2 cellular contexts compared by ENCODE assay signal in the genomic region with DNA sequence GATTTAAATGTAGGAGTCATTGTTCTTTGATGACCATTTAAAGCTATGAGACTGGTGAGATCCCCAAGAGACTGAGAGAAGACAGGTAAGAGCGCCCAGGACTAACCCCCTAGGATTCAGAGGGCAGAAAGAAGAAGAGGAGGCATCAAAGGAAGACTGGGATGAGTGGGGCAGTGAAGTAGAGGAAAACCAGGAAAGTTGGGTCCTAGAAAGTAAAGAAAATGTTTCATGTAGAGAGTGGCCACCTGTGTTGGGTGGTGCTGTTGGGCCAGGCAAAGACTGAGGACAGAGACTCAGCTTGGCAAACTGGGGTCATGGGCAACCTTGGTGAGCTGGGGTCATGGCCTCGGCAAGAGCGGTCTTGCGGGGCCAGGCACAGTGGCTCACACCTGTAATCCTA.
TF ChIP-seq lines count a peak whose summit lies in the region.

No MANE protein-coding gene starts in this region.

TF ChIP-seq in HepG2, 621 proteins besides CTCF, POLR2A, EP300 and RAD21:
- TF ChIP-seq ARNT (IDR thresholded peaks at IDR 0.05) (no peak), STAG1 (CRISPR knock-in tag; IDR thresholded peaks at IDR 0.05) (peak; percentile 36), ZNF839 (CRISPR knock-in tag; IDR thresholded peaks at IDR 0.05; ENCODE audit: borderline replicate concordance) (no peak), ZSCAN9 (CRISPR knock-in tag; IDR thresholded peaks at IDR 0.05; ENCODE audit: borderline replicate concordance) (no peak), SIN3A (IDR thresholded peaks at IDR 0.05; ENCODE audit: borderline replicate concordance, low read depth, low read length) (no peak), POGK (CRISPR knock-in tag; conservative IDR thresholded peaks at IDR 0.05) (no peak), ATF2 (CRISPR knock-in tag; IDR thresholded peaks at IDR 0.05) (no peak), GATA4 (IDR thresholded peaks at IDR 0.05; ENCODE audit: borderline replicate concordance, low read depth) (no peak)

TF ChIP-seq in GM12891, 5 proteins besides CTCF, POLR2A, EP300 and RAD21:
- TF ChIP-seq PAX5 (IDR thresholded peaks at IDR 0.05; ENCODE audit: insufficient read depth, low read length, severe bottlenecking) (no peak), SPI1 (IDR thresholded peaks at IDR 0.05; ENCODE audit: low read depth, low read length) (no peak), POU2F2 (IDR thresholded peaks at IDR 0.05; ENCODE audit: low read depth, low read length) (no peak)
